8 cellular contexts compared by ENCODE assay signal in genomic region chr5:134004626-134005414, GRCh38. TPM values are rescaled to one million over a fixed set of nuclear protein-coding genes. Genes with fewer than 3 reads are reported as not detected.
A peak's percentile ranks its signal among the peaks of the same experiment; 100 is the strongest.
DNase-seq lines count a peak whose midpoint lies in the region; ATAC-seq and TF ChIP-seq lines count a peak whose summit lies in the region.

TSS of gene VDAC1 (minus strand) at chr5:134004975. CDS start at chr5:133993012, 11,963 bp downstream.

- H3K4me1 ChIP-seq in HUES64 (ENCODE audit: insufficient read depth, low read length) (peaks cover 23% of the 10 kb centered on the region), RWPE2 (ENCODE audit: insufficient read depth, poor library complexity, severe bottlenecking) (peaks cover 5% of the 10 kb centered on the region), neuron (ENCODE audit: insufficient read depth, low read length) (peaks cover 25% of the 10 kb centered on the region)

- ATAC-seq in GM21447 (IDR thresholded peaks at IDR 0.05; ENCODE audit: unreplicated experiment) (peak; percentile 64), RWPE2 (ENCODE audit: low read depth) (peak; percentile 77)

- no peaks in the 10 kb centered on the region for H3K27me3 ChIP-seq in HUES64 (ENCODE audit: insufficient read depth, low read length)
- no peaks in the 10 kb centered on the region for H3K27me3 ChIP-seq in RWPE2 (ENCODE audit: insufficient read depth, poor library complexity, severe bottlenecking)
- H3K27me3 ChIP-seq in neuron (ENCODE audit: insufficient read depth, low read length): no peaks in the 10 kb centered on the region

- peak within 1 kb of the TSS; percentile 95 for H3K9ac ChIP-seq in HUES64 (ENCODE audit: low read depth, low read length)

- peak within 1 kb of the TSS; percentile 91 for H3K4me3 ChIP-seq in HUES64 (ENCODE audit: low read length)
- peak within 1 kb of the TSS; percentile 97 for H3K4me3 ChIP-seq in RWPE2 (ENCODE audit: severe bottlenecking)
- peak within 1 kb of the TSS; percentile 75 to 79 for H3K4me3 ChIP-seq in foreskin fibroblast (ENCODE audit: low read depth in 1 of 2, low read length in 2 of 2)
- peak within 1 kb of the TSS; percentile 82 for H3K4me3 ChIP-seq in neuron (ENCODE audit: low read length)

- DNase-seq in DMS79 (lab: John Stamatoyannopoulos, UW) (peak; percentile 23), RWPE2 (ENCODE audit: low spot score) (peak; percentile 90), activated gamma-delta T cell (lab: John Stamatoyannopoulos, UW) (peak; percentile 84), foreskin fibroblast (peak; percentile 87 to 93)

- TF ChIP-seq CTCF in RWPE2 (IDR thresholded peaks at IDR 0.05; ENCODE audit: poor library complexity, severe bottlenecking) (peak; percentile 6), foreskin fibroblast (IDR thresholded peaks at IDR 0.05; ENCODE audit: low read depth, low read length) (no peak), subcutaneous adipose tissue (IDR thresholded peaks at IDR 0.05; ENCODE audit: low read depth) (no peak)

- under 1% methylated on average over 95 of the region's 95 CpGs for WGBS in HUES64

- H2AFZ ChIP-seq in neuron (ENCODE audit: low read depth, low read length): peak within 1 kb of the TSS; percentile 97

- no peaks in the 10 kb centered on the region for H3K9me3 ChIP-seq in HUES64 (ENCODE audit: insufficient read depth, low read depth, low read length)
- no peaks in the 10 kb centered on the region for H3K9me3 ChIP-seq in RWPE2 (ENCODE audit: severe bottlenecking)
- H3K9me3 ChIP-seq in neuron (ENCODE audit: low read length): no peaks in the 10 kb centered on the region

- H3K36me3 ChIP-seq in HUES64 (ENCODE audit: insufficient read depth, low read length) (peaks cover 18% of the 10 kb centered on the region), RWPE2 (ENCODE audit: low read depth) (peaks cover 39% of the 10 kb centered on the region), neuron (ENCODE audit: insufficient read depth, low read length) (peaks cover 17% of the 10 kb centered on the region)

- peak within 1 kb of the TSS; percentile 78 for H3K27ac ChIP-seq in HUES64 (ENCODE audit: low read depth, low read length)
- H3K27ac ChIP-seq in RWPE2 (ENCODE audit: poor library complexity, severe bottlenecking): peak within 1 kb of the TSS; percentile 85

RNA-seq across cellular contexts. Expression of gene VDAC1, which starts in this region (rescaled TPM):
- 171 TPM for polyA plus RNA-seq in HUES64 (2013, experiment 1 of 2)
- polyA plus RNA-seq in HUES64 (2013, experiment 2 of 2): 190 TPM
- 100 to 1,000 TPM in 3 of 4 donors, 10 to 100 TPM in 1; 84.4 to 121 (median 112) TPM for total RNA-seq in subcutaneous adipose tissue

Comparison
In these comparisons a context has a peak if more than half of its experiments do, and no peak if none do; other contexts are left out.
1. Peak in every context shown above with its lines: DNase-seq, ATAC-seq, H3K4me3 ChIP-seq and H3K27ac ChIP-seq.
2. DNase-seq: peak in every context shown above with its lines; median percentile 90 in RWPE2; 90 in foreskin fibroblast; 84 in activated gamma-delta T cell; 23 in DMS79.